In genomic region chr17:27458524-27458908, GRCh38 we compare ENCODE assay signal across 10 cellular contexts. TPM values are rescaled to one million over a fixed set of nuclear protein-coding genes. Genes with fewer than 3 reads are reported as not detected.
DNase-seq lines count a peak whose midpoint lies in the region; ATAC-seq, FAIRE-seq and TF ChIP-seq lines count a peak whose summit lies in the region.
"Had no signal": no experiment of that assay in that cellular context is flagged by ENCODE, and none has a peak within 500 bp of the region (broad histone marks: within the 10 kb centered on the region; RNA-seq: fewer than 3 reads in every experiment).

No MANE protein-coding gene starts in this region.

- DNase-seq in AG04449 (ENCODE audit: low read depth, low spot score) (no peak), GM12865 (ENCODE audit: low read depth) (no peak), GM12878 (ENCODE audit: low read depth, low spot score) (no peak), NAMALWA (ENCODE audit: low spot score) (no peak), dedifferentiated amniotic fluid mesenchymal stem cell (ENCODE audit: extremely low spot score) (no peak), NCI-H2107 treated with DMSO at 0.1 percent for 48 hours (lab: John Stamatoyannopoulos, UW; ENCODE audit: unreplicated experiment) (no peak), NCI-H226 (no peak)
- DNase-seq: SHP77 treated with DMSO at 0.1 percent for 48 hours had no signal

- peak overlapping the region; percentile 60 for H3K4me2 ChIP-seq in GM12878 (ENCODE audit: control insufficient read depth, insufficient read depth)

- H3K9me3 ChIP-seq in GM12878 (replicated peaks; ENCODE audit: control insufficient read depth, insufficient read depth, low read length) (no peaks in the 10 kb centered on the region), mesodermal cell (ENCODE audit: control insufficient read depth, low read length) (no peaks in the 10 kb centered on the region)

- POLR2A ChIA-PET in AG04449 (lab: Yijun Ruan, JAX): interaction anchor here (1.0 to 1.5 kb wide), 3 partner anchors 24 to 128 kb away, joined by 3 to 4 read pairs (median 3); no protein-coding TSS in a partner anchor
- POLR2A ChIA-PET in GM12878 (lab: Charles Lee): interaction anchor here (0.9 to 13.1 kb wide), 10 partner anchors 13 to 141 kb away, joined by 3 to 143 read pairs (median 5); no protein-coding TSS in a partner anchor

- in situ Hi-C loops in GM12878 (cut with MboI): loop anchor here (5.0 to 25.0 kb wide), 4 partner anchors 106 to 1279 kb away; partner anchors contain the start of genes NEK8, TLCD1 and TRAF4

- TF ChIP-seq POLR2A in GM12878 (IDR thresholded peaks at IDR 0.05; ENCODE audit: low read depth, low read length): no peak

- no peaks in the 10 kb centered on the region for H3K27me3 ChIP-seq in GM12878 (replicated peaks in 1 of 2; ENCODE audit: control insufficient read depth in 2 of 2, insufficient read depth in 2 of 2, low read length in 1 of 2)

- H2AFZ ChIP-seq in GM12878 (ENCODE audit: control insufficient read depth, low read depth, low read length): no peak overlapping the region
- H2AFZ ChIP-seq: parathyroid adenoma had no signal

- intact Hi-C loops in GM12878 (cut with micrococcal nuclease; ENCODE audit: unreplicated experiment): loop anchor here (2.0 to 5.0 kb wide), 5 partner anchors 14 to 221 kb away; no protein-coding TSS in a partner anchor

- H3K4me3 ChIP-seq in AG04449 (ENCODE audit: low read depth, low read length) (peak overlapping the region; percentile 69), GM12865 (ENCODE audit: low read depth, low read length) (peak overlapping the region; percentile 94), GM12878 (peak overlapping the region; percentile 89), mesodermal cell (ENCODE audit: extremely low read depth, insufficient read depth, low read length, poor library complexity, severe bottlenecking) (peak overlapping the region; percentile 76)

- TF ChIP-seq EP300 in GM12878 (IDR thresholded peaks at IDR 0.05; ENCODE audit: borderline replicate concordance in 1 of 2, control insufficient read depth in 1 of 2, low read depth in 2 of 2, low read length in 2 of 2): no peak

- CTCF ChIA-PET in AG04449 (lab: Yijun Ruan, JAX): interaction anchor here (1.0 to 8.8 kb wide), 7 partner anchors 50 to 193 kb away, joined by 3 to 146 read pairs (median 5); no protein-coding TSS in a partner anchor
- CTCF ChIA-PET in GM12878 (lab: Yijun Ruan, JAX): interaction anchor here (0.7 to 6.6 kb wide), 28 partner anchors 10 to 222 kb away, joined by 3 to 69 read pairs (median 5); no protein-coding TSS in a partner anchor

- H3K36me3 ChIP-seq in GM12878 (ENCODE audit: control insufficient read depth in 2 of 2, insufficient read depth in 2 of 2, low read length in 1 of 2) (peaks cover 0 to 1% of the 10 kb centered on the region in 2 experiments; a peak in 2 of 4 replicates), mesodermal cell (ENCODE audit: control insufficient read depth, insufficient read depth, low read length) (peaks cover 4% of the 10 kb centered on the region)

- BruUV-seq in GM12878 (replicated peaks; lab: Mats Ljungman, UMichigan): no TSS peak

- SMC1A ChIA-PET in GM12878 (lab: Charles Lee; ENCODE audit: uncharacterized antibody, unreplicated experiment): interaction anchor here (0.8 to 11.6 kb wide), 26 partner anchors 14 to 222 kb away, joined by 3 to 228 read pairs (median 6); no protein-coding TSS in a partner anchor

- peaks cover 71% of the 10 kb centered on the region for H3K79me2 ChIP-seq in GM12878 (ENCODE audit: control insufficient read depth, insufficient read depth, low read length)

- H3K4me1 ChIP-seq in GM12878 (ENCODE audit: control insufficient read depth, insufficient read depth, low read length): peaks cover 36% of the 10 kb centered on the region
- H3K4me1 ChIP-seq in mesodermal cell (ENCODE audit: control insufficient read depth, insufficient read depth, low read length, poor library complexity, severe bottlenecking): peaks cover 36% of the 10 kb centered on the region

- H4K20me1 ChIP-seq in GM12878 (ENCODE audit: control insufficient read depth, insufficient read depth): no peaks in the 10 kb centered on the region

- WGBS in GM12878 (ENCODE audit: insufficient coverage, insufficient replicate concordance, low lambda C conversion rate, missing lambda C conversion rate): 49% methylated on average over 6 of the region's 6 CpGs
- WGBS in mesodermal cell (ENCODE audit: insufficient coverage in 2 of 2), 2 experiments: 17 to 20% methylated on average over 2 to 3 of the region's 6 CpGs

- ATAC-seq in GM12878: no peak

- FAIRE-seq in GM12878 (lab: Jason Lieb, UNC): no peak

- peak overlapping the region; percentile 60 for H3K9ac ChIP-seq in GM12878 (ENCODE audit: control insufficient read depth, insufficient read depth, low read length)
- H3K9ac ChIP-seq: parathyroid adenoma had no signal

- RAD21 ChIA-PET in GM12878 (lab: Charles Lee; ENCODE audit: unreplicated experiment): interaction anchor here (0.9 to 9.7 kb wide), 15 partner anchors 14 to 144 kb away, joined by 3 to 229 read pairs (median 7); no protein-coding TSS in a partner anchor

- no peak for TF ChIP-seq RAD21 in GM12878 (IDR thresholded peaks at IDR 0.05; ENCODE audit: insufficient read depth, low read depth, low read length)

- TF ChIP-seq CTCF in AG04449 (IDR thresholded peaks at IDR 0.05; ENCODE audit: insufficient read depth, low read length, missing control alignments) (no peak), GM12865 (IDR thresholded peaks at IDR 0.05; ENCODE audit: insufficient read depth, low read depth, low read length, missing control alignments) (no peak), GM12878 (IDR thresholded peaks at IDR 0.05 in 2 of 3, conservative IDR thresholded peaks at IDR 0.05 in 1 of 3; ENCODE audit: control insufficient read depth in 2 of 3, extremely low read depth in 1 of 3, insufficient read depth in 1 of 3, low read depth in 3 of 3, low read length in 3 of 3) (no peak)

- H3K27ac ChIP-seq in GM12878 (ENCODE audit: control insufficient read depth, insufficient read depth): peak overlapping the region; percentile 62
- peak overlapping the region; percentile 24 for H3K27ac ChIP-seq in mesodermal cell (ENCODE audit: low read depth, low read length, severe bottlenecking)
- H3K27ac ChIP-seq: parathyroid adenoma had no signal

TF ChIP-seq in GM12878, 131 proteins besides CTCF, POLR2A, EP300 and RAD21:
- TF ChIP-seq FOXK2 (IDR thresholded peaks at IDR 0.05) (no peak), IKZF2 (IDR thresholded peaks at IDR 0.05) (0 out of 4 replicates have a peak, but pooled peaks of 1 of the 2 experiments have one; percentile 22), IKZF1 (conservative IDR thresholded peaks at IDR 0.05) (0 out of 2 replicates have a peak, but pooled peaks have one; percentile 26)

RNA-seq across cellular contexts. Expression of gene KSR1, which starts 2.3 kb away (rescaled TPM):
- 502 and 598 TPM in 2 replicates for total RNA-seq in GM12878 (2013; cell fraction: nucleolus; rRNA removed)
- 21.4 and 26.1 TPM in 2 replicates for total RNA-seq in GM12878 (2014; rRNA removed)
- 19.7 and 20.1 TPM in 2 replicates for total RNA-seq in GM12878 (2014; rRNA removed; fragmentation: Illumina TruSeq; extraction: Trizol)
- 60.7 and 64.9 TPM in 2 replicates for total RNA-seq in GM12878 (2021)
- polyA plus RNA-seq in GM12878 (2011; ENCODE audit: low read depth): 9.6 TPM
- 48.2 and 66.6 TPM in 2 replicates for polyA plus RNA-seq in GM12878 (2011; rRNA removed)
- polyA plus RNA-seq in GM12878 (2011; cell fraction: cytosol; rRNA removed): 61.2 and 63.3 TPM in 2 replicates
- 337 and 354 TPM in 2 replicates for polyA plus RNA-seq in GM12878 (2011; cell fraction: nucleus; rRNA removed)
- polyA plus RNA-seq in GM12878 (2012): 14.1 and 24.0 TPM in 2 replicates
- 29.2 and 44.1 TPM in 2 replicates for polyA plus RNA-seq in GM12878 (2014; fragmentation: Illumina TruSeq; extraction: Trizol)
- polyA plus RNA-seq in GM12878 (2014; fragmentation: Nextera tagmentation; extraction: Ambion mirVana): 1 to 10 TPM in 1 of 2 experiments, under 1 TPM in 1; 0.97 to 1.7 TPM
- 44.7 and 47.2 TPM in 2 replicates for polyA plus RNA-seq in GM12878 (2014; rRNA removed)
- polyA plus RNA-seq in GM12878 (2016; fragmentation: Nextera tagmentation; extraction: Ambion mirVana): 10 to 100 TPM; 17.5 to 18.3 TPM
- 99.3 and 144 TPM in 2 replicates for polyA minus RNA-seq in GM12878 (2011; rRNA and poly(A)+ RNA removed)
- 35.6 and 42.5 TPM in 2 replicates for polyA minus RNA-seq in GM12878 (2011; cell fraction: cytosol; rRNA and poly(A)+ RNA removed)
- polyA minus RNA-seq in GM12878 (2011; cell fraction: nucleus; rRNA and poly(A)+ RNA removed): 107 and 177 TPM in 2 replicates
- 37.3 TPM for polyA plus RNA-seq in mesodermal cell (2013, experiment 1 of 2)
- 34.7 TPM for polyA plus RNA-seq in mesodermal cell (2013, experiment 2 of 2)
